In genomic region chr9:128104171-128104618, GRCh38 we compare ENCODE assay signal across 9 cellular contexts. TPM values are rescaled to one million over a fixed set of nuclear protein-coding genes. Genes with fewer than 3 reads are reported as not detected.
DNase-seq lines count a peak whose midpoint lies in the region; ATAC-seq lines count a peak whose summit lies in the region.
"Had no signal": no experiment of that assay in that cellular context is flagged by ENCODE, and none has a peak within 500 bp of the region (broad histone marks: within the 10 kb centered on the region; RNA-seq: fewer than 3 reads in every experiment).

No MANE protein-coding gene starts in this region.

- H3K4me1 ChIP-seq in BLaER1 = peaks cover 73% of the 10 kb centered on the region
- H3K4me1 ChIP-seq in mucosa of stomach (ENCODE audit: control insufficient read depth, insufficient read depth, low read length) = peaks cover 92% of the 10 kb centered on the region

- H3K27ac Mint-ChIP-seq in activated CD8-positive, alpha-beta memory T cell treated with anti-CD3 and anti-CD28 coated beads, Interleukin-2, amount 10 ng/mL, durations not matched to agents 7 days and 5 days = no peak overlapping the region

- H3K27me3 Mint-ChIP-seq in activated CD8-positive, alpha-beta memory T cell treated with anti-CD3 and anti-CD28 coated beads, Interleukin-2, amount 10 ng/mL, durations not matched to agents 7 days and 5 days = no peaks in the 10 kb centered on the region

- peaks cover 51% of the 10 kb centered on the region for H4K20me1 ChIP-seq in BLaER1

- H3K9ac ChIP-seq in BLaER1 (peak overlapping the region; percentile 68), mucosa of stomach (ENCODE audit: low read length) (peak overlapping the region; percentile 44)

- H3K4me3 ChIP-seq in BLaER1 = no peak overlapping the region
- H3K4me3 ChIP-seq in mucosa of stomach (ENCODE audit: low read length) = no peak overlapping the region

- H3K27ac ChIP-seq in BLaER1 (peak overlapping the region; percentile 87), caudate nucleus (ENCODE audit: low read depth, low read length) (peak overlapping the region; percentile 9)

- no peaks in the 10 kb centered on the region for H3K9me3 ChIP-seq in BLaER1
- no peaks in the 10 kb centered on the region for H3K9me3 ChIP-seq in mucosa of stomach (ENCODE audit: control insufficient read depth, low read length)

- peak overlapping the region; percentile 82 for H3K4me2 ChIP-seq in BLaER1

- H3K27me3 ChIP-seq in BLaER1 (no peaks in the 10 kb centered on the region), mucosa of stomach (ENCODE audit: control insufficient read depth, insufficient read depth, low read length) (no peaks in the 10 kb centered on the region)

- no peak overlapping the region for H3K4me3 Mint-ChIP-seq in activated CD8-positive, alpha-beta memory T cell treated with anti-CD3 and anti-CD28 coated beads, Interleukin-2, amount 10 ng/mL, durations not matched to agents 7 days and 5 days

- DNase-seq in LHCN-M2 (ENCODE audit: low read depth) = peak; percentile 94
- peak in 1 of 61 donors; percentile 46 for DNase-seq in caudate nucleus (lab: John Stamatoyannopoulos, UW)
- no peak for DNase-seq in iPS-NIHi11 (ENCODE audit: low spot score)
- DNase-seq in activated CD8-positive, alpha-beta memory T cell treated with anti-CD3 and anti-CD28 coated beads, Interleukin-2, amount 10 ng/mL, durations not matched to agents 7 days and 5 days = no peak
- DNase-seq in EL = no peak
- DNase-seq in NCI-H2227 treated with DMSO at 0.1 percent for 48 hours (lab: John Stamatoyannopoulos, UW) = no peak

- peaks cover 18% of the 10 kb centered on the region for H3K4me1 Mint-ChIP-seq in activated CD8-positive, alpha-beta memory T cell treated with anti-CD3 and anti-CD28 coated beads, Interleukin-2, amount 10 ng/mL, durations not matched to agents 7 days and 5 days

- CTCF ChIA-PET in activated CD8-positive, alpha-beta memory T cell treated with anti-CD3 and anti-CD28 coated beads, Interleukin-2, amount 10 ng/mL, durations not matched to agents 7 days and 5 days (lab: Charles Lee) = interaction anchor here (1.2 to 2.9 kb wide), 3 partner anchors 10 to 162 kb away, joined by 3 to 23 read pairs (median 4); no protein-coding TSS in a partner anchor

- H3K36me3 ChIP-seq in BLaER1 = peaks cover 76% of the 10 kb centered on the region
- peaks cover 39% of the 10 kb centered on the region for H3K36me3 ChIP-seq in mucosa of stomach (ENCODE audit: control insufficient read depth, insufficient read depth, low read length)

- ATAC-seq in activated CD8-positive, alpha-beta memory T cell treated with anti-CD3 and anti-CD28 coated beads, Interleukin-2, amount 10 ng/mL, durations not matched to agents 7 days and 5 days = no peak

- H3K36me3 Mint-ChIP-seq in activated CD8-positive, alpha-beta memory T cell treated with anti-CD3 and anti-CD28 coated beads, Interleukin-2, amount 10 ng/mL, durations not matched to agents 7 days and 5 days = peaks cover 29% of the 10 kb centered on the region

- no peaks in the 10 kb centered on the region for H3K9me3 Mint-ChIP-seq in activated CD8-positive, alpha-beta memory T cell treated with anti-CD3 and anti-CD28 coated beads, Interleukin-2, amount 10 ng/mL, durations not matched to agents 7 days and 5 days (ENCODE audit: low read depth)

RNA-seq across cellular contexts. Expression of gene PTGES2, which starts 23.3 kb away (rescaled TPM):
- total RNA-seq in LHCN-M2 (2014; rRNA removed) = 60.7 and 62.8 TPM in 2 replicates
- 63.4 TPM for polyA plus RNA-seq in LHCN-M2 (2012)
- 10 to 100 TPM; 51.0 to 56.4 TPM for total RNA-seq in activated CD8-positive, alpha-beta memory T cell treated with anti-CD3 and anti-CD28 coated beads, Interleukin-2, amount 10 ng/mL, durations not matched to agents 7 days and 5 days

RNA-seq across cellular contexts. Expression of gene SLC25A25, which starts 36.2 kb away (rescaled TPM):
- total RNA-seq in LHCN-M2 (2014; rRNA removed) = 24.9 and 25.2 TPM in 2 replicates
- 11.2 TPM for polyA plus RNA-seq in LHCN-M2 (2012)
- 10 to 100 TPM; 16.5 to 18.1 TPM for total RNA-seq in activated CD8-positive, alpha-beta memory T cell treated with anti-CD3 and anti-CD28 coated beads, Interleukin-2, amount 10 ng/mL, durations not matched to agents 7 days and 5 days

RNA-seq across cellular contexts. Expression of gene NAIF1, which starts 37.1 kb away (rescaled TPM):
- 13.5 and 14.0 TPM in 2 replicates for total RNA-seq in LHCN-M2 (2014; rRNA removed)
- polyA plus RNA-seq in LHCN-M2 (2012) = 8.6 TPM
- 10 to 100 TPM; 13.8 to 16.7 TPM for total RNA-seq in activated CD8-positive, alpha-beta memory T cell treated with anti-CD3 and anti-CD28 coated beads, Interleukin-2, amount 10 ng/mL, durations not matched to agents 7 days and 5 days

RNA-seq across cellular contexts. Expression of gene LCN2, which starts 45.1 kb away (rescaled TPM):
- total RNA-seq in LHCN-M2 (2014; rRNA removed) = not detected in 2 replicates
- 0.32 TPM for polyA plus RNA-seq in LHCN-M2 (2012)
- total RNA-seq in activated CD8-positive, alpha-beta memory T cell treated with anti-CD3 and anti-CD28 coated beads, Interleukin-2, amount 10 ng/mL, durations not matched to agents 7 days and 5 days = not detected
- total RNA-seq: SK-MEL-5 had no signal

RNA-seq across cellular contexts. Expression of gene BBLN, which starts 55.9 kb away (rescaled TPM):
- 180 and 197 TPM in 2 replicates for total RNA-seq in LHCN-M2 (2014; rRNA removed)
- polyA plus RNA-seq in LHCN-M2 (2012) = 81.1 TPM
- 10 to 100 TPM; 85.1 to 85.3 TPM for total RNA-seq in activated CD8-positive, alpha-beta memory T cell treated with anti-CD3 and anti-CD28 coated beads, Interleukin-2, amount 10 ng/mL, durations not matched to agents 7 days and 5 days
